ENCODE assay signal across 7 cellular contexts in genomic region chr3:197748597-197749314, GRCh38. TPM values are rescaled to one million over a fixed set of nuclear protein-coding genes. Genes with fewer than 3 reads are reported as not detected.
DNase-seq lines count a peak whose midpoint lies in the region; ATAC-seq and TF ChIP-seq lines count a peak whose summit lies in the region.

No MANE protein-coding gene starts in this region.

- TF ChIP-seq POLR2A in spleen (IDR thresholded peaks at IDR 0.05): no peak

- intact Hi-C loops in spleen (cut with DNase I; ENCODE audit: low total_unique reads): no loop called here

- H3K27me3 ChIP-seq in spleen (replicated peaks in 1 of 7): no peaks in the 10 kb centered on the region

- no peak for ATAC-seq in GM21529 (IDR thresholded peaks at IDR 0.05; ENCODE audit: unreplicated experiment)

- 32 to 39% (median 33%) methylated on average over 12 of the region's 12 CpGs for WGBS in spleen, 5 donors

- peaks cover 17 to 59% (median 44%) of the 10 kb centered on the region in 6 donors for H3K4me1 ChIP-seq in spleen

- peak overlapping the region; percentile 70 to 94 (median 86) for H3K4me3 ChIP-seq in spleen

- TF ChIP-seq CTCF in VCaP (conservative IDR thresholded peaks at IDR 0.05) (no peak), spleen (IDR thresholded peaks at IDR 0.05 in 8 of 11, conservative IDR thresholded peaks at IDR 0.05 in 3 of 11) (no peak)

- peak overlapping the region; percentile 92 for H3K27ac ChIP-seq in VCaP
- H3K27ac ChIP-seq in spleen: peak overlapping the region; percentile 93 to 98 (median 97)

- DNase-seq in HCEC 1CT: peak; percentile 43
- DNase-seq in hepatic stellate cell (ENCODE audit: low spot score): peak; percentile 48
- no peak for DNase-seq in spleen
- no peak for DNase-seq in OCI-M2 (lab: John Stamatoyannopoulos, UW; ENCODE audit: unreplicated experiment)
- DNase-seq in NCI-H2171 (lab: John Stamatoyannopoulos, UW): no peak

- H3K9me3 ChIP-seq in spleen: no peaks in the 10 kb centered on the region

- no peaks in the 10 kb centered on the region for H3K36me3 ChIP-seq in spleen

RNA-seq across cellular contexts. Expression of gene FYTTD1, which starts 0.9 kb away (rescaled TPM):
- 10 to 100 TPM; 28.5 to 52.6 (median 42.7) TPM for total RNA-seq in spleen
- polyA plus RNA-seq in spleen: 10 to 100 TPM; 10.9 to 15.7 (median 12.0) TPM

RNA-seq across cellular contexts. Expression of gene RUBCN, which starts 12.1 kb away (rescaled TPM):
- total RNA-seq in spleen: 100 to 1,000 TPM in 1 of 7 donors, 10 to 100 TPM in 6; 54.7 to 129 (median 69.6) TPM
- 10 to 100 TPM in 2 of 3 donors, 1 to 10 TPM in 1; 7.5 to 19.5 (median 13.0) TPM for polyA plus RNA-seq in spleen

RNA-seq across cellular contexts. Expression of gene LRCH3, which starts 42.3 kb away (rescaled TPM):
- total RNA-seq in spleen: 10 to 100 TPM; 56.1 to 86.2 (median 68.8) TPM
- polyA plus RNA-seq in spleen: 10 to 100 TPM in 1 of 3 donors, 1 to 10 TPM in 2; 7.7 to 13.1 (median 8.6) TPM

Comparison
In these comparisons a context has a peak if more than half of its experiments do, and no peak if none do; other contexts are left out.
1. DNase-seq: peak in HCEC 1CT (single experiment) and hepatic stellate cell (single experiment); none in spleen (single experiment), OCI-M2 (single experiment) and NCI-H2171 (single experiment).